ENCODE assay signal across 25 cellular contexts in genomic region chr6:130604869-130605401, GRCh38.
"Had no signal": no experiment of that assay in that cellular context is flagged by ENCODE, and none has a peak within 500 bp of the region (broad histone marks: within the 10 kb centered on the region; RNA-seq: fewer than 3 reads in every experiment).

No MANE protein-coding gene starts in this region.

- H3K4me1 Mint-ChIP-seq: endodermal cell, neural progenitor cell had no signal

- H3K27ac Mint-ChIP-seq: activated CD8-positive, alpha-beta memory T cell treated with anti-CD3 and anti-CD28 coated beads, Interleukin-2, amount 10 ng/mL, durations not matched to agents 7 days and 5 days; activated CD8-positive, alpha-beta T cell treated with anti-CD3 and anti-CD28 coated beads, Interleukin-2, amount 10 ng/mL, durations not matched to agents 7 days and 5 days; activated naive CD4-positive, alpha-beta T cell treated with anti-CD3 and anti-CD28 coated beads, Interleukin-2, amount 50 U/mL, for 72 hours; dendritic cell treated with granulocyte-macrophage colony-stimulating factor and Interleukin-4, amounts not matched to agents 40 ng/mL and 50 ng/mL, for 4 days; endodermal cell; mesothelial cell of epicardium; naive thymus-derived CD4-positive, alpha-beta T cell; neural progenitor cell; stimulated activated naive CD8-positive, alpha-beta T cell treated with anti-CD3 and anti-CD28 coated beads, Interleukin-15, Interleukin-2, amounts not matched to agents 100 ng/mL and 50 ng/mL, for 24 hours; type B pancreatic cell; WTC11 had no signal

- H3K36me3 ChIP-seq: ascending aorta, brain microvascular endothelial cell, esophagus squamous epithelium, neural progenitor cell, right atrium auricular region, thoracic aorta had no signal

- H3K4me3 Mint-ChIP-seq: activated CD8-positive, alpha-beta memory T cell treated with anti-CD3 and anti-CD28 coated beads, Interleukin-2, amount 10 ng/mL, durations not matched to agents 7 days and 5 days; activated CD8-positive, alpha-beta T cell treated with anti-CD3 and anti-CD28 coated beads, Interleukin-2, amount 10 ng/mL, durations not matched to agents 7 days and 5 days; central memory CD8-positive, alpha-beta T cell; dendritic cell treated with granulocyte-macrophage colony-stimulating factor and Interleukin-4, amounts not matched to agents 40 ng/mL and 50 ng/mL, for 4 days; endodermal cell; mesothelial cell of epicardium; naive thymus-derived CD4-positive, alpha-beta T cell; neural progenitor cell; stimulated activated naive CD8-positive, alpha-beta T cell treated with anti-CD3 and anti-CD28 coated beads, Interleukin-15, Interleukin-2, amounts not matched to agents 100 ng/mL and 50 ng/mL, for 24 hours; type B pancreatic cell; WTC11 had no signal

- H3K27me3 Mint-ChIP-seq: activated CD8-positive, alpha-beta memory T cell treated with anti-CD3 and anti-CD28 coated beads, Interleukin-2, amount 10 ng/mL, durations not matched to agents 7 days and 5 days; central memory CD8-positive, alpha-beta T cell; dendritic cell treated with granulocyte-macrophage colony-stimulating factor and Interleukin-4, amounts not matched to agents 40 ng/mL and 50 ng/mL, for 4 days; naive thymus-derived CD4-positive, alpha-beta T cell; stimulated activated naive CD8-positive, alpha-beta T cell treated with anti-CD3 and anti-CD28 coated beads, Interleukin-15, Interleukin-2, amounts not matched to agents 100 ng/mL and 50 ng/mL, for 24 hours had no signal

- H3K9me3 ChIP-seq: ascending aorta, esophagus squamous epithelium, right atrium auricular region, thoracic aorta had no signal

- H3K9ac ChIP-seq: neural progenitor cell had no signal

- H3K4me1 ChIP-seq: ascending aorta, neural progenitor cell, right atrium auricular region had no signal

- H3K27ac ChIP-seq: ascending aorta, brain microvascular endothelial cell, epithelial cell of prostate, esophagus squamous epithelium, neural progenitor cell, right atrium auricular region, thoracic aorta had no signal

- H3K27me3 ChIP-seq: ascending aorta, brain microvascular endothelial cell, esophagus squamous epithelium, neural progenitor cell, right atrium auricular region had no signal

- H3K9me3 Mint-ChIP-seq: central memory CD8-positive, alpha-beta T cell; dendritic cell treated with granulocyte-macrophage colony-stimulating factor and Interleukin-4, amounts not matched to agents 40 ng/mL and 50 ng/mL, for 4 days; endodermal cell; mesothelial cell of epicardium; neural progenitor cell; WTC11 had no signal

- H2AFZ ChIP-seq: neural progenitor cell had no signal

- H3K4me2 ChIP-seq: neural progenitor cell had no signal

- H3K36me3 Mint-ChIP-seq: mesothelial cell of epicardium, neural progenitor cell, type B pancreatic cell, WTC11 had no signal

- ATAC-seq: activated CD8-positive, alpha-beta memory T cell treated with anti-CD3 and anti-CD28 coated beads, Interleukin-2, amount 10 ng/mL, durations not matched to agents 7 days and 5 days; activated CD8-positive, alpha-beta T cell treated with anti-CD3 and anti-CD28 coated beads, Interleukin-2, amount 10 ng/mL, durations not matched to agents 7 days and 5 days; activated naive CD4-positive, alpha-beta T cell treated with anti-CD3 and anti-CD28 coated beads, Interleukin-2, amount 50 U/mL, for 72 hours; left ventricle myocardium superior; naive thymus-derived CD4-positive, alpha-beta T cell; WTC11 had no signal

- H3K4me3 ChIP-seq: ascending aorta, esophagus squamous epithelium, neural progenitor cell, right atrium auricular region, thoracic aorta had no signal

- FAIRE-seq: frontal cortex had no signal

- DNase-seq: activated CD8-positive, alpha-beta memory T cell treated with anti-CD3 and anti-CD28 coated beads, Interleukin-2, amount 10 ng/mL, durations not matched to agents 7 days and 5 days; activated CD8-positive, alpha-beta T cell treated with anti-CD3 and anti-CD28 coated beads, Interleukin-2, amount 10 ng/mL, durations not matched to agents 7 days and 5 days; activated naive CD4-positive, alpha-beta T cell; activated T-cell treated with anti-CD3 and anti-CD28 coated beads, Interleukin-2, amount 50 U/mL, for 48 hours; brain microvascular endothelial cell; endodermal cell; esophagus squamous epithelium; left ventricle myocardium superior; naive thymus-derived CD4-positive, alpha-beta T cell; occipital lobe; stimulated activated CD4-positive, alpha-beta T cell treated with anti-CD3 and anti-CD28 coated beads, Interleukin-2, amount 100 ng/mL, for 48 hours; T-helper 2 cell had no signal
